Comparison of ENCODE assay signal across 31 cellular contexts in the genomic region with DNA sequence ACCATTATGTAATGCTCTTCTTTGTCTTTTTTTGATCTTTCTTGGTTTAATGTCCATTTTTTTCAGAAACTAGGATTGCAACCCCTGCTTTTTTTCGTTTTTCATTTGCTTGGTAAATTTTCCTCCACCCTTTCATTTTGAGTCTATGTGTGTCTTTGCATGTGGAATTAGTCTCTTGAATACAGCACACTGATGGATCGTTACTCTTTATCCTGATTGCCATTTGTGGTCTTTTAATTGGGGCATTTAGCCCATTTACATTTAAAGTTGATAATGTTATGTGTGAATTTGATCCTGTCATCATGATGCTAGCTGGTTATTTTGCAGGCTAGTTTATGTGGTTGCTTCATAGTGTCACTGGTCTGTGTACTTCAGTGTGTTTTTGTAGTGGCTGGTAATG.
A peak's percentile ranks its signal among the peaks of the same experiment; 100 is the strongest.
DNase-seq lines count a peak whose midpoint lies in the region; ATAC-seq, FAIRE-seq and TF ChIP-seq lines count a peak whose summit lies in the region.
"Had no signal": no experiment of that assay in that cellular context is flagged by ENCODE, and none has a peak within 500 bp of the region (broad histone marks: within the 10 kb centered on the region; RNA-seq: fewer than 3 reads in every experiment).

No MANE protein-coding gene starts in this region.

- POLR2A ChIA-PET in HEK293 (lab: Yijun Ruan, JAX): no interaction called here

- no peak overlapping the region for H3K27ac ChIP-seq in HEK293 (ENCODE audit: extremely low read depth, low read depth, low read length)
- H3K27ac ChIP-seq: 22Rv1; A549; BLaER1; BLaER1 treated with 17β-estradiol and CSF1 and Interleukin-3, amounts not matched to agents 10 nM and 100 nM; C4-2B had no signal

- no peaks in the 10 kb centered on the region for H3K4me1 ChIP-seq in HEK293 (ENCODE audit: control insufficient read depth, insufficient read depth, low read length)
- H3K4me1 ChIP-seq: A549; BE2C; BLaER1; BLaER1 treated with 17β-estradiol and CSF1 and Interleukin-3, amounts not matched to agents 10 nM and 100 nM; Caco-2 had no signal

- H3K4me3 ChIP-seq in HEK293 (ENCODE audit: low read depth, low read length): no peak overlapping the region
- H3K4me3 ChIP-seq: A549; BLaER1; BLaER1 treated with 17β-estradiol and CSF1 and Interleukin-3, amounts not matched to agents 10 nM and 100 nM had no signal

- DNase-seq in mesenteric fat pad (ENCODE audit: low spot score): no peak
- DNase-seq: 8988T; ACHN; AML-193; BE2C; C1 segment of cervical spinal cord; Caco-2; Calu3; CD4-positive, alpha-beta memory T cell; CD4-positive, alpha-beta T cell; CD4-positive, CD25-positive, alpha-beta regulatory T cell; CD8-positive, alpha-beta memory T cell; CD8-positive, alpha-beta T cell; COR-L47; DMS 273 treated with DMSO at 0.1 percent for 48 hours; DMS153; DMS53; DMS79; DMS79 treated with DMSO at 0.1 percent for 48 hours; DND-41; EL had no signal

- no peaks in the 10 kb centered on the region for H3K36me3 ChIP-seq in HEK293 (ENCODE audit: control insufficient read depth in 2 of 2, insufficient read depth in 1 of 2, low read length in 2 of 2)
- H3K36me3 ChIP-seq: BE2C; BLaER1; BLaER1 treated with 17β-estradiol and CSF1 and Interleukin-3, amounts not matched to agents 10 nM and 100 nM had no signal

- ATAC-seq in HG02798 (IDR thresholded peaks at IDR 0.05; ENCODE audit: poor library complexity, unreplicated experiment): no peak
- ATAC-seq: A549; CD8-positive, alpha-beta T cell had no signal

- no peak for TF ChIP-seq CTCF in HEK293 (tag by site-specific recombination; IDR thresholded peaks at IDR 0.05)

- FAIRE-seq in colon (lab: Jason Lieb, UNC): peak; percentile 21
- FAIRE-seq: A204.1, A549, D721Med had no signal

- CTCF ChIA-PET in HEK293 (lab: Yijun Ruan, JAX): no interaction called here

- no peaks in the 10 kb centered on the region for H3K9me3 ChIP-seq in HEK293 (ENCODE audit: control insufficient read depth, insufficient read depth, low read depth, low read length)
- H3K9me3 ChIP-seq: BE2C had no signal

TF ChIP-seq in HEK293, 187 proteins besides CTCF, POLR2A, EP300 and RAD21:
- TF ChIP-seq, protein P1, sequence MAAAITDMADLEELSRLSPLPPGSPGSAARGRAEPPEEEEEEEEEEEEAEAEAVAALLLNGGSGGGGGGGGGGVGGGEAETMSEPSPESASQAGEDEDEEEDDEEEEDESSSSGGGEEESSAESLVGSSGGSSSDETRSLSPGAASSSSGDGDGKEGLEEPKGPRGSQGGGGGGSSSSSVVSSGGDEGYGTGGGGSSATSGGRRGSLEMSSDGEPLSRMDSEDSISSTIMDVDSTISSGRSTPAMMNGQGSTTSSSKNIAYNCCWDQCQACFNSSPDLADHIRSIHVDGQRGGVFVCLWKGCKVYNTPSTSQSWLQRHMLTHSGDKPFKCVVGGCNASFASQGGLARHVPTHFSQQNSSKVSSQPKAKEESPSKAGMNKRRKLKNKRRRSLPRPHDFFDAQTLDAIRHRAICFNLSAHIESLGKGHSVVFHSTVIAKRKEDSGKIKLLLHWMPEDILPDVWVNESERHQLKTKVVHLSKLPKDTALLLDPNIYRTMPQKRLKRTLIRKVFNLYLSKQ (tag by site-specific recombination; IDR thresholded peaks at IDR 0.05; ENCODE audit: borderline replicate concordance): no peak
- TF ChIP-seq ZNF175 (tag by site-specific recombination; IDR thresholded peaks at IDR 0.05) (no peak), FEZF1 (tag by site-specific recombination; IDR thresholded peaks at IDR 0.05) (no peak), ZNF560 (tag by site-specific recombination; IDR thresholded peaks at IDR 0.05; ENCODE audit: borderline replicate concordance) (no peak), ZNF785 (tag by site-specific recombination; IDR thresholded peaks at IDR 0.05) (no peak), ZNF529 (tag by site-specific recombination; IDR thresholded peaks at IDR 0.05; ENCODE audit: insufficient replicate concordance) (peak; percentile 80), ZNF362 (tag by site-specific recombination; IDR thresholded peaks at IDR 0.05) (no peak), ZNF843 (tag by site-specific recombination; IDR thresholded peaks at IDR 0.05) (no peak), EGR2 (tag by site-specific recombination; IDR thresholded peaks at IDR 0.05; ENCODE audit: low read depth) (no peak), WT1 (tag by site-specific recombination; IDR thresholded peaks at IDR 0.05) (no peak), KLF10 (tag by site-specific recombination; IDR thresholded peaks at IDR 0.05) (no peak), SETDB1 (IDR thresholded peaks at IDR 0.05; ENCODE audit: insufficient read length, low read length) (peak; percentile 70), ZNF184 (tag by site-specific recombination; IDR thresholded peaks at IDR 0.05) (no peak), ZNF624 (tag by site-specific recombination; IDR thresholded peaks at IDR 0.05) (no peak), ZBTB20 (tag by site-specific recombination; IDR thresholded peaks at IDR 0.05) (no peak)
- TF ChIP-seq, protein P2, sequence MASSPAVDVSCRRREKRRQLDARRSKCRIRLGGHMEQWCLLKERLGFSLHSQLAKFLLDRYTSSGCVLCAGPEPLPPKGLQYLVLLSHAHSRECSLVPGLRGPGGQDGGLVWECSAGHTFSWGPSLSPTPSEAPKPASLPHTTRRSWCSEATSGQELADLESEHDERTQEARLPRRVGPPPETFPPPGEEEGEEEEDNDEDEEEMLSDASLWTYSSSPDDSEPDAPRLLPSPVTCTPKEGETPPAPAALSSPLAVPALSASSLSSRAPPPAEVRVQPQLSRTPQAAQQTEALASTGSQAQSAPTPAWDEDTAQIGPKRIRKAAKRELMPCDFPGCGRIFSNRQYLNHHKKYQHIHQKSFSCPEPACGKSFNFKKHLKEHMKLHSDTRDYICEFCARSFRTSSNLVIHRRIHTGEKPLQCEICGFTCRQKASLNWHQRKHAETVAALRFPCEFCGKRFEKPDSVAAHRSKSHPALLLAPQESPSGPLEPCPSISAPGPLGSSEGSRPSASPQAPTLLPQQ (tag by site-specific recombination; IDR thresholded peaks at IDR 0.05): no peak
